In genomic region chr7:43077732-43078391, GRCh38 we compare ENCODE assay signal across 14 cellular contexts. TPM values are rescaled to one million over a fixed set of nuclear protein-coding genes. Genes with fewer than 3 reads are reported as not detected.
DNase-seq lines count a peak whose midpoint lies in the region; ATAC-seq, FAIRE-seq and TF ChIP-seq lines count a peak whose summit lies in the region.
"Had no signal": no experiment of that assay in that cellular context is flagged by ENCODE, and none has a peak within 500 bp of the region (broad histone marks: within the 10 kb centered on the region; RNA-seq: fewer than 3 reads in every experiment).

No MANE protein-coding gene starts in this region.

- H3K79me2 ChIP-seq in K562 (ENCODE audit: control insufficient read depth, insufficient read depth, low read length) (no peaks in the 10 kb centered on the region), neural progenitor cell (ENCODE audit: low read depth) (no peaks in the 10 kb centered on the region)

- H3K9me3 ChIP-seq in K562 (replicated peaks; ENCODE audit: control insufficient read depth, insufficient read depth, low read depth, low read length), result no peaks in the 10 kb centered on the region
- no peaks in the 10 kb centered on the region for H3K9me3 ChIP-seq in neural progenitor cell (ENCODE audit: low read depth)
- H3K9me3 ChIP-seq: body of pancreas had no signal

- POLR2A ChIA-PET in K562 (lab: Yijun Ruan, JAX), result interaction anchor here (0.6 to 1.2 kb wide), 7 partner anchors 10 to 1054 kb away, joined by 3 to 10 read pairs (median 3); no protein-coding TSS in a partner anchor

- H2AFZ ChIP-seq in K562 (ENCODE audit: low read depth, low read length) (peak overlapping the region; percentile 82), neural progenitor cell (replicated peaks) (peak overlapping the region; percentile 81)

- no peak for TF ChIP-seq EP300 in K562 (IDR thresholded peaks at IDR 0.05; ENCODE audit: low read length)

- H3K4me3 ChIP-seq in NB4 (ENCODE audit: low read depth, low read length) (no peak overlapping the region), K562 (no peak overlapping the region), neural progenitor cell (no peak overlapping the region)
- H3K4me3 ChIP-seq: body of pancreas had no signal

- H3K27ac Mint-ChIP-seq in neural progenitor cell, result no peak overlapping the region
- H3K27ac Mint-ChIP-seq: activated T-cell treated with anti-CD3 and anti-CD28 coated beads, Interleukin-2, amount 50 U/mL, for 24 hours; stimulated activated naive B cell treated with anti-CD40 and anti-IgM and Interleukin-4, amounts not matched to agents 10 μg/mL and 1 μg/mL and 100 μg/mL, for 72 hours had no signal

- TF ChIP-seq POLR2A in NB4 (IDR thresholded peaks at IDR 0.05; ENCODE audit: extremely low read depth, insufficient read length), result no peak
- TF ChIP-seq POLR2A in K562 (conservative IDR thresholded peaks at IDR 0.05), result 0 out of 2 replicates have a peak, but pooled peaks have one; percentile 35

- peak overlapping the region; percentile 35 for H3K4me2 ChIP-seq in K562 (ENCODE audit: insufficient read depth, low read length)
- H3K4me2 ChIP-seq in neural progenitor cell, result no peak overlapping the region

- no peak for TF ChIP-seq RAD21 in K562 (CRISPR knock-in tag; conservative IDR thresholded peaks at IDR 0.05 in 1 of 2, IDR thresholded peaks at IDR 0.05 in 1 of 2)

- peaks cover 6% of the 10 kb centered on the region for H3K4me1 Mint-ChIP-seq in neural progenitor cell

- peaks cover 7% of the 10 kb centered on the region for H3K27me3 Mint-ChIP-seq in neural progenitor cell (ENCODE audit: insufficient read depth, low read depth)

- H3K36me3 Mint-ChIP-seq in neural progenitor cell, result no peaks in the 10 kb centered on the region

- no peaks in the 10 kb centered on the region for H3K9me3 Mint-ChIP-seq in neural progenitor cell
- H3K9me3 Mint-ChIP-seq: activated T-cell treated with anti-CD3 and anti-CD28 coated beads, Interleukin-2, amount 50 U/mL, for 24 hours had no signal

- TF ChIP-seq CTCF in NB4 (IDR thresholded peaks at IDR 0.05; ENCODE audit: low read depth, low read length) (no peak), K562 (IDR thresholded peaks at IDR 0.05 in 2 of 3, conservative IDR thresholded peaks at IDR 0.05 in 1 of 3; ENCODE audit: insufficient read depth in 2 of 3, low read depth in 1 of 3, low read length in 3 of 3) (no peak), neural progenitor cell (IDR thresholded peaks at IDR 0.05) (no peak)

- in situ Hi-C loops in K562 (cut with MboI), result no loop called here

- H3K36me3 ChIP-seq in K562 (ENCODE audit: control insufficient read depth, insufficient read depth, low read length), result no peaks in the 10 kb centered on the region
- H3K36me3 ChIP-seq in neural progenitor cell, result no peaks in the 10 kb centered on the region

- no peaks in the 10 kb centered on the region for H3K27me3 ChIP-seq in K562 (ENCODE audit: control insufficient read depth in 2 of 2, insufficient read depth in 2 of 2, low read length in 2 of 2)
- no peaks in the 10 kb centered on the region for H3K27me3 ChIP-seq in neural progenitor cell
- H3K27me3 ChIP-seq: body of pancreas had no signal

- WGBS in K562 (ENCODE audit: insufficient coverage, low coverage, missing lambda C conversion rate), result 29% methylated on average over 7 of the region's 7 CpGs

- H4K20me1 ChIP-seq in K562 (replicated peaks; ENCODE audit: control insufficient read depth, insufficient read depth, low read length) (no peaks in the 10 kb centered on the region), neural progenitor cell (ENCODE audit: low read depth) (no peaks in the 10 kb centered on the region)

- ATAC-seq in K562, result peak; percentile 99
- ATAC-seq in HG03097 (IDR thresholded peaks at IDR 0.05; ENCODE audit: low FRiP score, unreplicated experiment), result no peak
- ATAC-seq: body of pancreas; stimulated activated naive B cell treated with anti-CD40 and anti-IgM and Interleukin-4, amounts not matched to agents 10 μg/mL and 1 μg/mL and 100 μg/mL, for 72 hours had no signal

- H3F3A ChIP-seq in neural progenitor cell (ENCODE audit: low read depth), result peaks cover 36% of the 10 kb centered on the region

- DNase-seq in NCI-H748 (lab: John Stamatoyannopoulos, UW; ENCODE audit: unreplicated experiment), result peak; percentile 11
- DNase-seq in NCI-H748 treated with DMSO at 0.1 percent for 48 hours (lab: John Stamatoyannopoulos, UW), result no peak
- peak; percentile 12 for DNase-seq in NB4 (ENCODE audit: low read depth)
- peak; percentile 48 to 72 (median 56) for DNase-seq in K562 (ENCODE audit: extremely low read depth in 1 of 4, low spot score in 3 of 4)
- DNase-seq in neural progenitor cell (ENCODE audit: low spot score), result peak; percentile 36
- DNase-seq in amygdala (lab: John Stamatoyannopoulos, UW), result no peak
- DNase-seq in AG08395 (ENCODE audit: low spot score), result no peak
- DNase-seq: activated T-cell treated with anti-CD3 and anti-CD28 coated beads, Interleukin-2, amount 50 U/mL, for 24 hours; body of pancreas; NK-92 treated with Interleukin-12 subunit alpha and Interleukin-12 subunit beta, amount 100 ng/mL, for 24 hours; nucleus accumbens; stimulated activated naive B cell treated with anti-CD40 and anti-IgM and Interleukin-4, amounts not matched to agents 10 μg/mL and 1 μg/mL and 100 μg/mL, for 72 hours had no signal

- H3K9ac ChIP-seq in K562 (ENCODE audit: insufficient read depth in 1 of 2, low read depth in 2 of 2, low read length in 2 of 2), result no peak overlapping the region
- no peak overlapping the region for H3K9ac ChIP-seq in neural progenitor cell

- intact Hi-C loops in K562 (cut with micrococcal nuclease), result no loop called here

- FAIRE-seq in K562 (lab: Jason Lieb, UNC), result peak; percentile 65

- no peaks in the 10 kb centered on the region for H3K9me1 ChIP-seq in K562 (ENCODE audit: control insufficient read depth, insufficient read depth, low read length)

- H3K4me1 ChIP-seq in K562 (replicated peaks in 1 of 2; ENCODE audit: control insufficient read depth in 2 of 2, insufficient read depth in 2 of 2, low read length in 2 of 2) (peaks cover 4 to 14% of the 10 kb centered on the region in 2 experiments; a peak in 4 of 5 replicates), neural progenitor cell (peaks cover 32% of the 10 kb centered on the region)
- H3K4me1 ChIP-seq: body of pancreas had no signal

- CTCF ChIA-PET in K562 (lab: Yijun Ruan, JAX; ENCODE audit: low intra/inter-chr PET ratio), result interaction anchor here (0.6 kb wide), 1 partner anchor 10 kb away, joined by 3 read pairs; no protein-coding TSS in a partner anchor

- no peak overlapping the region for H3K4me3 Mint-ChIP-seq in neural progenitor cell
- H3K4me3 Mint-ChIP-seq: activated T-cell treated with anti-CD3 and anti-CD28 coated beads, Interleukin-2, amount 50 U/mL, for 24 hours; stimulated activated naive B cell treated with anti-CD40 and anti-IgM and Interleukin-4, amounts not matched to agents 10 μg/mL and 1 μg/mL and 100 μg/mL, for 72 hours had no signal

- no TSS peak for BruUV-seq in K562 (replicated peaks; lab: Mats Ljungman, UMichigan)

- H3K27ac ChIP-seq in K562 (ENCODE audit: extremely low read depth, low read depth, low read length) (peak overlapping the region; percentile 53; the same call in 2 of the 3 replicates), neural progenitor cell (no peak overlapping the region)
- H3K27ac ChIP-seq: body of pancreas, epithelial cell of prostate had no signal

TF ChIP-seq in K562, 482 proteins besides CTCF, POLR2A, EP300 and RAD21 (continues in another document):
- no peak for TF ChIP-seq AFF4 (CRISPR knock-in tag; IDR thresholded peaks at IDR 0.05)

RNA-seq across cellular contexts. Expression of gene HECW1, which starts 34.6 kb away (rescaled TPM):
- 0.33 and 0.39 TPM in 2 replicates for total RNA-seq in K562 (2011; cell fraction: chromatin; rRNA removed; ENCODE audit: low replicate concordance)
- 0.17 TPM in 1 of 2 replicates, not detected in the other for total RNA-seq in K562 (2011; cell fraction: nucleolus; rRNA removed)
- 0.08 and 0.88 TPM in 2 replicates for total RNA-seq in K562 (2011; cell fraction: nucleoplasm; rRNA removed)
- 0.41 TPM in 1 of 2 replicates, not detected in the other for total RNA-seq in K562 (2014; rRNA removed)
- total RNA-seq in K562 (2014; rRNA removed; fragmentation: Illumina TruSeq; extraction: Trizol), result not detected in 2 replicates
- 0.14 and 0.64 TPM in 2 replicates for total RNA-seq in K562 (2015; rRNA removed; fragmentation: Illumina TruSeq; extraction: Trizol)
- total RNA-seq in K562 (2021), result 0.47 TPM in 1 of 2 replicates, not detected in the other
- 0.07 and 0.11 TPM in 2 replicates for polyA plus RNA-seq in K562 (2011; rRNA removed)
- polyA plus RNA-seq in K562 (2011; cell fraction: cytosol; rRNA removed), result not detected in 2 replicates
- 0.13 and 0.20 TPM in 2 replicates for polyA plus RNA-seq in K562 (2011; cell fraction: nucleus; rRNA removed)
- 0.36 and 0.46 TPM in 2 replicates for polyA plus RNA-seq in K562 (2012)
- 0.13 TPM in 1 of 2 replicates, not detected in the other for polyA plus RNA-seq in K562 (2014; fragmentation: Illumina TruSeq; extraction: Trizol)
- polyA plus RNA-seq in K562 (2014; fragmentation: Nextera tagmentation; extraction: Ambion mirVana), result under 1 TPM; 0.08 to 0.31 TPM
- 0.43 TPM in 1 of 2 replicates, not detected in the other for polyA plus RNA-seq in K562 (2014; rRNA removed)
- not detected in 2 replicates for polyA minus RNA-seq in K562 (2011; rRNA and poly(A)+ RNA removed)
- not detected in 2 replicates for polyA minus RNA-seq in K562 (2011; cell fraction: cytosol; rRNA and poly(A)+ RNA removed)
- polyA minus RNA-seq in K562 (2011; cell fraction: nucleus; rRNA and poly(A)+ RNA removed), result not detected in 2 replicates
- total RNA-seq in neural progenitor cell (ENCODE audit: low replicate concordance), result 0.11 and 0.28 TPM in 2 replicates

Comparison
In these comparisons a context has a peak if more than half of its experiments do, and no peak if none do; other contexts are left out.
1. DNase-seq: peak in NCI-H748 (single experiment), NB4 (single experiment), K562 (4 of 4) and neural progenitor cell (single experiment); none in NCI-H748 treated with DMSO at 0.1 percent for 48 hours (single experiment), amygdala (0 of 56) and AG08395 (single experiment).